In the genomic region with DNA sequence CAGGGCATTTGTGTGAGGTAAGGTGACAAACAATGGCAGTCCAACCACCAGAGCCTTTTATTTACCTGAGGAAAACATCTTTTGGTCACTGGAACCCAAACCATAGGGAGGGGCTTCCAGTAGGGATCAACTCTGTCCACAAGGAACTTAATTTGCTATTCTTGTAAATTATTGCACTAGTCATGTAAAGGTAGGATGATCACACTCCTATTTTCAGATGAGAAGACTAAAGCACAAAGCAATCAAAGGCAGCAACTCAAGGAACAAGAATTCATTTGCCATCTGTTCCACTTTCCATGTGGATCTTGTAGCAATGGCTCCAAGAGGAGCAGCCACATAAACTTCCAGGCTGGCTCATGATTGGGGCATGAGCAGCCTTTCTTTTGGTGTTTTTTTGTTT, we compare ENCODE assay signal across 21 cellular contexts.
"Had no signal": no experiment of that assay in that cellular context is flagged by ENCODE, and none has a peak within 500 bp of the region (broad histone marks: within the 10 kb centered on the region; RNA-seq: fewer than 3 reads in every experiment).

No MANE protein-coding gene starts in this region.

- H3K27me3 ChIP-seq: MG63, SJSA1 had no signal

- H3K9me3 ChIP-seq: MG63, SJSA1 had no signal

- ATAC-seq: HepG2 had no signal

- DNase-seq: IMR-90, Karpas-422, KG1, MG63, NCI-H1092, NCI-H1105 treated with DMSO at 0.1 percent for 48 hours, NCI-H1417 treated with DMSO at 0.1 percent for 48 hours, NCI-H146, NCI-H1694 treated with DMSO at 0.1 percent for 48 hours, NCI-H1930, NCI-H2107, NCI-H345, NCI-H446 treated with DMSO at 0.1 percent for 48 hours, NCI-H510A treated with DMSO at 0.1 percent for 48 hours, NCI-H526 treated with DMSO at 0.1 percent for 48 hours, Right ventricle myocardium superior, RPMI8226, SIG-M5 had no signal

- H3K36me3 ChIP-seq: MG63, SJSA1 had no signal

- H3K4me1 ChIP-seq: SJSA1 had no signal

- H3K27ac ChIP-seq: SJSA1, SK-N-MC had no signal

- H3K4me3 ChIP-seq: MG63, SJSA1, SK-N-MC had no signal
